ENCODE assay signal across 1 cellular context in genomic region chr4:184487503-184487902, GRCh38.
TF ChIP-seq lines count a peak whose summit lies in the region.

No MANE protein-coding gene starts in this region.

TF ChIP-seq in HepG2, 621 proteins besides CTCF, POLR2A, EP300 and RAD21 (continued from another document):
- TF ChIP-seq ZNF784 (CRISPR knock-in tag; IDR thresholded peaks at IDR 0.05; ENCODE audit: borderline replicate concordance) (no peak), ZNF124 (CRISPR knock-in tag; IDR thresholded peaks at IDR 0.05) (no peak), HNRNPUL1 (IDR thresholded peaks at IDR 0.05; ENCODE audit: low read depth, low read length) (no peak), BATF2 (CRISPR knock-in tag; IDR thresholded peaks at IDR 0.05) (no peak), DBP (CRISPR knock-in tag; IDR thresholded peaks at IDR 0.05; ENCODE audit: not compliant biosample characterization) (no peak), ZNF512 (CRISPR knock-in tag; IDR thresholded peaks at IDR 0.05) (no peak)
